Comparison of ENCODE assay signal across 10 cellular contexts in the genomic region with DNA sequence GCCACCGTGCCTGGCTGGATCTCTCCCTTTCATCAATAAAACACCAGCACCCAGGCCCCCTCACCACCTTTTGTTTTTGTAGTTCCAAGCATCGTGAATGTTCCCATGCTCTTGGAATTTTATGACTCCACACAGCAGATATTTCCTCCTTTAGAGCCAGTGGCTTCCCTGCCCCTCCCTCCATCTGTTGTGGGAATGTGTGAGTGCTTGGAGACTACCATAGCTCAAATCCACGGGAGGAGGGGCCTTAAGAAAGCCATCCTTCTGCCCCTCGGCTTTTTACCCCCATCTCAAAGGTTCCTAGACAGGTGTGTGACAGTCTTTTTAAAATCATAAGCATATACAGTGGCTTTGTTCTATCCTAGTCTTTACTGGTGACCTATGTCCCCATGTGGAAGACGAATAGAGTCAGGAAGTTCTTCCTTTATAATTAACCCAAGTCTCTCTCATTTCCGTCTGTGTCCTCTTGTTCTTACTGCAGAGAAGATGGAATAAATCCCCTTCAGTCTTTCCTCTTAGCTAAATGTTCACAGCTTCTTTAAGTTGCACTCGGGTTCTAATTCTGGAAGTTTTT. TPM values are rescaled to one million over a fixed set of nuclear protein-coding genes. Genes with fewer than 3 reads are reported as not detected.
A peak's percentile ranks its signal among the peaks of the same experiment; 100 is the strongest.
DNase-seq lines count a peak whose midpoint lies in the region; ATAC-seq and TF ChIP-seq lines count a peak whose summit lies in the region.
"Had no signal": no experiment of that assay in that cellular context is flagged by ENCODE, and none has a peak within 500 bp of the region (broad histone marks: within the 10 kb centered on the region; RNA-seq: fewer than 3 reads in every experiment).

No MANE protein-coding gene starts in this region.

- H3K4me1 ChIP-seq in left ventricle myocardium inferior (peaks cover 99% of the 10 kb centered on the region), psoas muscle (peaks cover 83% of the 10 kb centered on the region)

- 41 to 45% (median 41%) methylated on average over 7 of the region's 7 CpGs for WGBS in psoas muscle, 3 donors

- H3K27ac ChIP-seq in angular gyrus (ENCODE audit: low read depth, low read length) (peak overlapping the region; percentile 98), left ventricle myocardium inferior (replicated peaks) (peak overlapping the region; percentile 97), psoas muscle (peak overlapping the region; percentile 92)

- H3K9me3 ChIP-seq in left ventricle myocardium inferior (replicated peaks) (no peaks in the 10 kb centered on the region), psoas muscle (no peaks in the 10 kb centered on the region)

- intact Hi-C loops in left ventricle myocardium inferior (cut with micrococcal nuclease) (no loop called here), psoas muscle (cut with DNase I) (no loop called here)

- H3K27me3 ChIP-seq in left ventricle myocardium inferior (ENCODE audit: low read depth), result no peaks in the 10 kb centered on the region
- no peaks in the 10 kb centered on the region for H3K27me3 ChIP-seq in psoas muscle (ENCODE audit: insufficient read depth in 3 of 3, low read length in 2 of 3)

- no peaks in the 10 kb centered on the region for H3K36me3 ChIP-seq in left ventricle myocardium inferior
- H3K36me3 ChIP-seq in psoas muscle (ENCODE audit: insufficient read depth in 1 of 2, low read depth in 1 of 2), result no peaks in the 10 kb centered on the region

- ATAC-seq in psoas muscle, result peak; percentile 27 to 42 (median 38)
- no peak for ATAC-seq in HG02623 (IDR thresholded peaks at IDR 0.05; ENCODE audit: unreplicated experiment)

- H3K4me3 ChIP-seq in left ventricle myocardium inferior, result peak overlapping the region; percentile 27
- H3K4me3 ChIP-seq in psoas muscle, result peak overlapping the region; percentile 19

- DNase-seq in DMS 273 (lab: John Stamatoyannopoulos, UW; ENCODE audit: unreplicated experiment) (peak; percentile 82), left ventricle myocardium inferior (no peak), psoas muscle (no peak), middle frontal gyrus (ENCODE audit: extremely low spot score, low spot score) (no peak), DMS53 (lab: John Stamatoyannopoulos, UW) (no peak), globus pallidus (ENCODE audit: low spot score) (no peak)
- DNase-seq: activated gamma-delta T cell, NCI-H1436 treated with DMSO at 0.1 percent for 48 hours had no signal

- no peak for TF ChIP-seq CTCF in left ventricle myocardium inferior (IDR thresholded peaks at IDR 0.05; ENCODE audit: borderline replicate concordance)
- TF ChIP-seq CTCF in psoas muscle (IDR thresholded peaks at IDR 0.05), result no peak

RNA-seq across cellular contexts. Expression of gene YPEL2, which starts 47.3 kb away (rescaled TPM):
- 36.3 TPM for total RNA-seq in left ventricle myocardium inferior
- 10 to 100 TPM; 19.9 to 47.8 (median 22.3) TPM for total RNA-seq in psoas muscle
- 10 to 100 TPM in 1 of 3 donors, 1 to 10 TPM in 2; 1.9 to 10.6 (median 6.9) TPM for polyA plus RNA-seq in psoas muscle
